13 cellular contexts compared by ENCODE assay signal in the genomic region with DNA sequence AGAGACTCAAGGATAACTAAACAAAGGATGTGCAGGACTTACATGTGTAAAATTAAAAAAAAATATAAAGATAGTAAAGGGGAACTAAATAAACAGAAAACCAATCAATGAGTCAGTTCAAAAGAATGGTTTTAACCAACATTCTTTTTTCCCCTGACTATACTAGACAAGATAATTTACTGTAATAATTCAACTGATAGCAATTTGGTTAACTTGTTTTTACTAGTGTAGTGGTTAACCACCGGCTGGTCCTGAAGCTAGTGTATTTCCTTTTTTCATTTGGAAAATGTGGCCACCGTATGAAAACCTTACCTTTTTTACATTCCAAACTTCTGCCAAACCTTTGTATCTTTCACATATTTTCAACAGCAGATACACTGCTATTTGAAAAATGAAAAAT.
DNase-seq lines count a peak whose midpoint lies in the region; ATAC-seq, FAIRE-seq and TF ChIP-seq lines count a peak whose summit lies in the region.
"Had no signal": no experiment of that assay in that cellular context is flagged by ENCODE, and none has a peak within 500 bp of the region (broad histone marks: within the 10 kb centered on the region; RNA-seq: fewer than 3 reads in every experiment).

No MANE protein-coding gene starts in this region.

- no peak for DNase-seq in GM12878 (ENCODE audit: low read depth, low spot score)
- no peak for DNase-seq in smooth muscle cell (lab: John Stamatoyannopoulos, UW; ENCODE audit: unreplicated experiment)
- no peak for DNase-seq in Caco-2
- DNase-seq in esophagus muscularis mucosa (ENCODE audit: extremely low spot score) = no peak
- no peak for DNase-seq in stimulated activated naive CD4-positive, alpha-beta T cell (lab: John Stamatoyannopoulos, UW)
- DNase-seq: Karpas-422, NCI-H2107, T-helper 1 cell had no signal

- H2AFZ ChIP-seq in GM12878 (ENCODE audit: control insufficient read depth, low read depth, low read length) = no peak overlapping the region
- H2AFZ ChIP-seq in smooth muscle cell (ENCODE audit: low read depth) = no peak overlapping the region
- H2AFZ ChIP-seq: neural progenitor cell had no signal

- RAD21 ChIA-PET in GM12878 (lab: Charles Lee; ENCODE audit: unreplicated experiment) = no interaction called here

- TF ChIP-seq CTCF in GM12878 (IDR thresholded peaks at IDR 0.05 in 2 of 3, conservative IDR thresholded peaks at IDR 0.05 in 1 of 3; ENCODE audit: control insufficient read depth in 2 of 3, extremely low read depth in 1 of 3, insufficient read depth in 1 of 3, low read depth in 3 of 3, low read length in 3 of 3) = no peak
- TF ChIP-seq CTCF in smooth muscle cell (IDR thresholded peaks at IDR 0.05; ENCODE audit: borderline replicate concordance, insufficient read depth, poor library complexity, severe bottlenecking) = no peak
- no peak for TF ChIP-seq CTCF in Caco-2 (IDR thresholded peaks at IDR 0.05; ENCODE audit: insufficient read depth in 1 of 2, low read depth in 1 of 2, low read length in 1 of 2, severe bottlenecking in 1 of 2, unreplicated experiment in 1 of 2)
- no peak for TF ChIP-seq CTCF in esophagus muscularis mucosa (IDR thresholded peaks at IDR 0.05)

- no peaks in the 10 kb centered on the region for H3K36me3 Mint-ChIP-seq in Caco-2 (ENCODE audit: insufficient read depth, unreplicated experiment)
- H3K36me3 Mint-ChIP-seq: neural progenitor cell had no signal

- SMC1A ChIA-PET in GM12878 (lab: Charles Lee; ENCODE audit: uncharacterized antibody, unreplicated experiment) = no interaction called here

- H4K20me1 ChIP-seq in GM12878 (ENCODE audit: control insufficient read depth, insufficient read depth) (no peaks in the 10 kb centered on the region), smooth muscle cell (ENCODE audit: low read depth) (no peaks in the 10 kb centered on the region)

- no peak for TF ChIP-seq RAD21 in GM12878 (IDR thresholded peaks at IDR 0.05; ENCODE audit: insufficient read depth, low read depth, low read length)

- TF ChIP-seq EP300 in GM12878 (IDR thresholded peaks at IDR 0.05; ENCODE audit: borderline replicate concordance in 1 of 2, control insufficient read depth in 1 of 2, low read depth in 2 of 2, low read length in 2 of 2) (no peak), esophagus muscularis mucosa (IDR thresholded peaks at IDR 0.05) (no peak)

- POLR2A ChIA-PET in GM12878 (lab: Charles Lee) = no interaction called here
- POLR2A ChIA-PET in Caco-2 (lab: Charles Lee) = no interaction called here

- intact Hi-C loops in GM12878 (cut with micrococcal nuclease; ENCODE audit: unreplicated experiment) = loop anchor here (5.0 kb wide), 1 partner anchor 128 kb away; no protein-coding TSS in a partner anchor
- intact Hi-C loops in Caco-2 (cut with micrococcal nuclease; ENCODE audit: unreplicated experiment) = no loop called here
- intact Hi-C loops in esophagus muscularis mucosa (cut with DNase I) = no loop called here

- H3K79me2 ChIP-seq in GM12878 (ENCODE audit: control insufficient read depth, insufficient read depth, low read length) (no peaks in the 10 kb centered on the region), smooth muscle cell (ENCODE audit: low read depth) (peaks cover 41% of the 10 kb centered on the region)

- CTCF ChIA-PET in GM12878 (lab: Yijun Ruan, JAX) (interaction anchor here (0.9 kb wide), 1 partner anchor 13 kb away, joined by 3 read pairs; no protein-coding TSS in a partner anchor), Caco-2 (lab: Charles Lee) (interaction anchor here (1.1 kb wide), 1 partner anchor 18 kb away, joined by 3 read pairs; no protein-coding TSS in a partner anchor)

- H3K9ac ChIP-seq in GM12878 (ENCODE audit: control insufficient read depth, insufficient read depth, low read length) = no peak overlapping the region
- H3K9ac ChIP-seq in smooth muscle cell (ENCODE audit: low read depth) = no peak overlapping the region
- H3K9ac ChIP-seq: neural progenitor cell had no signal

- in situ Hi-C loops in GM12878 (cut with MboI) = no loop called here

- no peaks in the 10 kb centered on the region for H3K27me3 ChIP-seq in GM12878 (replicated peaks in 1 of 2; ENCODE audit: control insufficient read depth in 2 of 2, insufficient read depth in 2 of 2, low read length in 1 of 2)
- H3K27me3 ChIP-seq in smooth muscle cell (ENCODE audit: low read depth) = no peaks in the 10 kb centered on the region
- no peaks in the 10 kb centered on the region for H3K27me3 ChIP-seq in Caco-2 (replicated peaks; ENCODE audit: control insufficient read depth, insufficient read depth, low read length)
- no peaks in the 10 kb centered on the region for H3K27me3 ChIP-seq in esophagus muscularis mucosa
- H3K27me3 ChIP-seq: neural progenitor cell had no signal

- TF ChIP-seq POLR2A in GM12878 (IDR thresholded peaks at IDR 0.05; ENCODE audit: low read depth, low read length) (no peak), esophagus muscularis mucosa (IDR thresholded peaks at IDR 0.05; ENCODE audit: low read depth) (no peak)

- H3K9me3 ChIP-seq in GM12878 (replicated peaks; ENCODE audit: control insufficient read depth, insufficient read depth, low read length) = no peaks in the 10 kb centered on the region; the same call in 2 of the 3 replicates
- H3K9me3 ChIP-seq in smooth muscle cell (replicated peaks; ENCODE audit: low read depth) = no peaks in the 10 kb centered on the region
- H3K9me3 ChIP-seq in Caco-2 = no peaks in the 10 kb centered on the region; the same call in 1 of the 2 replicates
- no peaks in the 10 kb centered on the region for H3K9me3 ChIP-seq in esophagus muscularis mucosa

- H3K4me2 ChIP-seq in GM12878 (ENCODE audit: control insufficient read depth, insufficient read depth) (no peak overlapping the region), smooth muscle cell (peak overlapping the region; percentile 58)
- H3K4me2 ChIP-seq: neural progenitor cell had no signal

- FAIRE-seq in GM12878 (lab: Jason Lieb, UNC) = no peak
- FAIRE-seq: D721Med had no signal

- H3K4me3 Mint-ChIP-seq in Caco-2 (ENCODE audit: unreplicated experiment) = no peak overlapping the region
- H3K4me3 Mint-ChIP-seq: neural progenitor cell had no signal

- H3K36me3 ChIP-seq in GM12878 (ENCODE audit: control insufficient read depth in 2 of 2, insufficient read depth in 2 of 2, low read length in 1 of 2) (no peaks in the 10 kb centered on the region), smooth muscle cell (ENCODE audit: low read depth) (no peaks in the 10 kb centered on the region), Caco-2 (ENCODE audit: control insufficient read depth, insufficient read depth, low read length) (no peaks in the 10 kb centered on the region), esophagus muscularis mucosa (no peaks in the 10 kb centered on the region)
- H3K36me3 ChIP-seq: neural progenitor cell had no signal

- H3F3A ChIP-seq in smooth muscle cell (ENCODE audit: low read depth) = peaks cover 16% of the 10 kb centered on the region

- H3K4me1 ChIP-seq in GM12878 (ENCODE audit: control insufficient read depth, insufficient read depth, low read length) = no peaks in the 10 kb centered on the region
- H3K4me1 ChIP-seq in smooth muscle cell (ENCODE audit: low read depth) = peaks cover 21% of the 10 kb centered on the region
- peaks cover 35% of the 10 kb centered on the region for H3K4me1 ChIP-seq in Caco-2
- H3K4me1 ChIP-seq in esophagus muscularis mucosa = peaks cover 0 to 8% (median 3%) of the 10 kb centered on the region in 4 donors

- no peaks in the 10 kb centered on the region for H3K9me3 Mint-ChIP-seq in Caco-2 (ENCODE audit: unreplicated experiment)
- H3K9me3 Mint-ChIP-seq: neural progenitor cell had no signal

- H3K27me3 Mint-ChIP-seq in Caco-2 (ENCODE audit: insufficient read depth, unreplicated experiment) = no peaks in the 10 kb centered on the region

- H3K4me1 Mint-ChIP-seq in Caco-2 (ENCODE audit: low read depth, unreplicated experiment) = peaks cover 21% of the 10 kb centered on the region

- 0% methylated on average over 2 of the region's 2 CpGs for WGBS in GM12878 (ENCODE audit: insufficient coverage, insufficient replicate concordance, low lambda C conversion rate, missing lambda C conversion rate)
- WGBS in smooth muscle cell (ENCODE audit: low lambda C conversion rate) = 11% methylated on average over 2 of the region's 2 CpGs
- 78% methylated on average over 2 of the region's 2 CpGs for WGBS in esophagus muscularis mucosa

- ATAC-seq in GM18873 (IDR thresholded peaks at IDR 0.05; ENCODE audit: low FRiP score, unreplicated experiment) (peak; percentile 73), HG03378 (IDR thresholded peaks at IDR 0.05; ENCODE audit: unreplicated experiment) (peak; percentile 86), GM12878 (peak; percentile 74)

- no peak overlapping the region for H3K4me3 ChIP-seq in GM12878
- H3K4me3 ChIP-seq in smooth muscle cell = no peak overlapping the region
- no peak overlapping the region for H3K4me3 ChIP-seq in Caco-2 (ENCODE audit: low read depth, low read length)
- H3K4me3 ChIP-seq in esophagus muscularis mucosa = no peak overlapping the region
- H3K4me3 ChIP-seq: lung, neural progenitor cell had no signal

- H3K27ac ChIP-seq in GM12878 (ENCODE audit: control insufficient read depth, insufficient read depth) = no peak overlapping the region
- peak overlapping the region; percentile 52 for H3K27ac ChIP-seq in smooth muscle cell (ENCODE audit: low read depth)
- no peak overlapping the region for H3K27ac ChIP-seq in esophagus muscularis mucosa (replicated peaks in 1 of 4)
- H3K27ac ChIP-seq: neural progenitor cell had no signal

- H3K27ac Mint-ChIP-seq in Caco-2 (ENCODE audit: unreplicated experiment) = no peak overlapping the region
- H3K27ac Mint-ChIP-seq: neural progenitor cell had no signal

- no TSS peak for BruUV-seq in GM12878 (replicated peaks; lab: Mats Ljungman, UMichigan)
- no TSS peak for BruUV-seq in Caco-2 (replicated peaks; lab: Mats Ljungman, UMichigan)

TF ChIP-seq in GM12878, 131 proteins besides CTCF, POLR2A, EP300 and RAD21 (continues in another document):
- TF ChIP-seq RUNX3 (IDR thresholded peaks at IDR 0.05; ENCODE audit: low read length) (peak; percentile 33; the same call in 1 of the 2 replicates), RAD51 (IDR thresholded peaks at IDR 0.05) (no peak), SIX5 (IDR thresholded peaks at IDR 0.05; ENCODE audit: low read depth, low read length, severe bottlenecking) (no peak)
- TF ChIP-seq, protein P1, sequence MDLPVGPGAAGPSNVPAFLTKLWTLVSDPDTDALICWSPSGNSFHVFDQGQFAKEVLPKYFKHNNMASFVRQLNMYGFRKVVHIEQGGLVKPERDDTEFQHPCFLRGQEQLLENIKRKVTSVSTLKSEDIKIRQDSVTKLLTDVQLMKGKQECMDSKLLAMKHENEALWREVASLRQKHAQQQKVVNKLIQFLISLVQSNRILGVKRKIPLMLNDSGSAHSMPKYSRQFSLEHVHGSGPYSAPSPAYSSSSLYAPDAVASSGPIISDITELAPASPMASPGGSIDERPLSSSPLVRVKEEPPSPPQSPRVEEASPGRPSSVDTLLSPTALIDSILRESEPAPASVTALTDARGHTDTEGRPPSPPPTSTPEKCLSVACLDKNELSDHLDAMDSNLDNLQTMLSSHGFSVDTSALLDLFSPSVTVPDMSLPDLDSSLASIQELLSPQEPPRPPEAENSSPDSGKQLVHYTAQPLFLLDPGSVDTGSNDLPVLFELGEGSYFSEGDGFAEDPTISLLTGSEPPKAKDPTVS (IDR thresholded peaks at IDR 0.05; ENCODE audit: low read depth, low read length) = no peak
